8 cellular contexts compared by ENCODE assay signal in genomic region chr17:45132302-45132568, GRCh38. TPM values are rescaled to one million over a fixed set of nuclear protein-coding genes. Genes with fewer than 3 reads are reported as not detected.
DNase-seq lines count a peak whose midpoint lies in the region; ATAC-seq lines count a peak whose summit lies in the region.

A gene with protein sequence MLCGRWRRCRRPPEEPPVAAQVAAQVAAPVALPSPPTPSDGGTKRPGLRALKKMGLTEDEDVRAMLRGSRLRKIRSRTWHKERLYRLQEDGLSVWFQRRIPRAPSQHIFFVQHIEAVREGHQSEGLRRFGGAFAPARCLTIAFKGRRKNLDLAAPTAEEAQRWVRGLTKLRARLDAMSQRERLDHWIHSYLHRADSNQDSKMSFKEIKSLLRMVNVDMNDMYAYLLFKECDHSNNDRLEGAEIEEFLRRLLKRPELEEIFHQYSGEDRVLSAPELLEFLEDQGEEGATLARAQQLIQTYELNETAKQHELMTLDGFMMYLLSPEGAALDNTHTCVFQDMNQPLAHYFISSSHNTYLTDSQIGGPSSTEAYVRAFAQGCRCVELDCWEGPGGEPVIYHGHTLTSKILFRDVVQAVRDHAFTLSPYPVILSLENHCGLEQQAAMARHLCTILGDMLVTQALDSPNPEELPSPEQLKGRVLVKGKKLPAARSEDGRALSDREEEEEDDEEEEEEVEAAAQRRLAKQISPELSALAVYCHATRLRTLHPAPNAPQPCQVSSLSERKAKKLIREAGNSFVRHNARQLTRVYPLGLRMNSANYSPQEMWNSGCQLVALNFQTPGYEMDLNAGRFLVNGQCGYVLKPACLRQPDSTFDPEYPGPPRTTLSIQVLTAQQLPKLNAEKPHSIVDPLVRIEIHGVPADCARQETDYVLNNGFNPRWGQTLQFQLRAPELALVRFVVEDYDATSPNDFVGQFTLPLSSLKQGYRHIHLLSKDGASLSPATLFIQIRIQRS (minus strand): TSS chr17:45132515. CDS start chr17:45132410, 105 bp downstream.

- peak within 1 kb of the TSS; percentile 53 for H3K27ac ChIP-seq in right cardiac atrium (ENCODE audit: low read length)

- intact Hi-C loops in right cardiac atrium (cut with DNase I) = loop anchor here in 3 of 4 donors (5.0 kb wide), 1 partner anchor 35 kb away; no protein-coding TSS in a partner anchor

- H3K4me2 ChIP-seq in skeletal muscle satellite cell (ENCODE audit: low read length) = peak within 1 kb of the TSS; percentile 100

- no peaks in the 10 kb centered on the region for H3K36me3 Mint-ChIP-seq in activated naive CD4-positive, alpha-beta T cell treated with anti-CD3 and anti-CD28 coated beads, Interleukin-2, amount 50 U/mL, for 72 hours

- H3K27ac Mint-ChIP-seq in activated naive CD4-positive, alpha-beta T cell treated with anti-CD3 and anti-CD28 coated beads, Interleukin-2, amount 50 U/mL, for 72 hours = peak within 1 kb of the TSS; percentile 44 to 70

- no peaks in the 10 kb centered on the region for H3K9me3 Mint-ChIP-seq in activated naive CD4-positive, alpha-beta T cell treated with anti-CD3 and anti-CD28 coated beads, Interleukin-2, amount 50 U/mL, for 72 hours

- H3K9me3 ChIP-seq in right cardiac atrium (ENCODE audit: control insufficient read depth, low read length) (no peaks in the 10 kb centered on the region), skeletal muscle satellite cell (replicated peaks; ENCODE audit: low read length) (no peaks in the 10 kb centered on the region)

- H3K36me3 ChIP-seq in skeletal muscle satellite cell (ENCODE audit: insufficient read depth, low read length) = no peaks in the 10 kb centered on the region

- H3K4me3 ChIP-seq in right cardiac atrium (ENCODE audit: low read length) (peak within 1 kb of the TSS; percentile 94), skeletal muscle satellite cell (ENCODE audit: low read length) (peak within 1 kb of the TSS; percentile 96)

- H3K4me1 ChIP-seq in right cardiac atrium (ENCODE audit: control insufficient read depth, insufficient read depth, low read length) = peaks cover 6% of the 10 kb centered on the region
- peaks cover 44% of the 10 kb centered on the region for H3K4me1 ChIP-seq in skeletal muscle satellite cell (ENCODE audit: control insufficient read depth, insufficient read depth, low read length)

- H3K9ac ChIP-seq in skeletal muscle satellite cell (ENCODE audit: low read depth, low read length) = peak within 1 kb of the TSS; percentile 91

- 1% methylated on average over 38 of the region's 38 CpGs for WGBS in right cardiac atrium

- peak; percentile 0 to 30 for ATAC-seq in activated CD4-positive, CD25-positive, alpha-beta regulatory T cell treated with anti-CD3 and anti-CD28 coated beads, Interleukin-2, amount 50 U/mL, for 24 hours
- ATAC-seq in activated naive CD4-positive, alpha-beta T cell treated with anti-CD3 and anti-CD28 coated beads, Interleukin-2, amount 50 U/mL, for 72 hours = peak in 1 of 2 donors; percentile 56
- ATAC-seq in right cardiac atrium (no peak), GM18520 (IDR thresholded peaks at IDR 0.05; ENCODE audit: unreplicated experiment) (no peak)

- H3K27me3 ChIP-seq in right cardiac atrium (ENCODE audit: control insufficient read depth, insufficient read depth) (no peaks in the 10 kb centered on the region), skeletal muscle satellite cell (ENCODE audit: control insufficient read depth, insufficient read depth, low read length) (no peaks in the 10 kb centered on the region)

- no peak for DNase-seq in activated CD4-positive, CD25-positive, alpha-beta regulatory T cell treated with anti-CD3 and anti-CD28 coated beads, Interleukin-2, amount 50 U/mL, for 72 hours
- DNase-seq in activated naive CD4-positive, alpha-beta T cell treated with anti-CD3 and anti-CD28 coated beads, Interleukin-2, amount 50 U/mL, for 72 hours (ENCODE audit: low spot score in 2 of 2) = peak in 1 of 2 donors; percentile 69
- DNase-seq in right cardiac atrium (no peak), NCI-H2081 (lab: John Stamatoyannopoulos, UW) (no peak), hippocampal formation (lab: John Stamatoyannopoulos, UW) (no peak)

RNA-seq across cellular contexts. Expression of the gene that starts here (rescaled TPM):
- total RNA-seq in activated naive CD4-positive, alpha-beta T cell treated with anti-CD3 and anti-CD28 coated beads, Interleukin-2, amount 50 U/mL, for 72 hours = 1 to 10 TPM; 3.9 to 7.7 TPM
- total RNA-seq in right cardiac atrium = 100 to 1,000 TPM in 3 of 4 donors, 10 to 100 TPM in 1; 94.2 to 164 (median 138) TPM
- polyA plus RNA-seq in right cardiac atrium = 100 TPM
- total RNA-seq in skeletal muscle satellite cell (2012; rRNA removed) = 5.3 and 13.3 TPM in 2 replicates

Comparison
In these comparisons a context has a peak if more than half of its experiments do, and no peak if none do; other contexts are left out.
1. RNA of the gene that starts here (total RNA-seq): 94.2 to 164 TPM in right cardiac atrium; 3.9 to 7.7 TPM in activated naive CD4-positive, alpha-beta T cell treated with anti-CD3 and anti-CD28 coated beads, Interleukin-2, amount 50 U/mL, for 72 hours; every median in the first group is over 10 times any median in the second.
2. ATAC-seq: peak in activated CD4-positive, CD25-positive, alpha-beta regulatory T cell treated with anti-CD3 and anti-CD28 coated beads, Interleukin-2, amount 50 U/mL, for 24 hours (2 of 2); none in right cardiac atrium (0 of 2) and GM18520 (single experiment).